ENCODE assay signal across 23 cellular contexts in the genomic region with DNA sequence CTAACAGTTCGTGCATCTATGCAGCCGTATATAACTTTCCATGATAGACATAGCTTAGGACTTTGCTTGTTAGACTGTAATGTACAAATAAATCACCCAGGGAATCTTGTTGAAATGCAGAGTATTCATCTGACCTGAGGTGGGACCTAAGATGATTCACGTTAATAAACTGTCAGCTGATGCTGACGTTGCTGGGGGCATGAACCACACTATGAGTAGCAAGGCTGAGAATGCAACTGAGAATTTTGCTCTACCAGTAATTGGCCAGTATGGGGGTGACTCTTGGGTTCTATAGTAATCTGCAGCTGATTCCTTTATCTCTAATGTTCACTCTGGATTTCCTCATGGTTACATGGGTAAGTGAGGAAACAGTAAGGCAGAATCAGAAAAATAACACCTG.
A peak's percentile ranks its signal among the peaks of the same experiment; 100 is the strongest.
DNase-seq lines count a peak whose midpoint lies in the region; ATAC-seq and TF ChIP-seq lines count a peak whose summit lies in the region.
"Had no signal": no experiment of that assay in that cellular context is flagged by ENCODE, and none has a peak within 500 bp of the region (broad histone marks: within the 10 kb centered on the region; RNA-seq: fewer than 3 reads in every experiment).

No MANE protein-coding gene starts in this region.

- H3K4me1 ChIP-seq in skeletal muscle satellite cell (ENCODE audit: control insufficient read depth, insufficient read depth, low read length), result peaks cover 10% of the 10 kb centered on the region
- H3K4me1 ChIP-seq: esophagus squamous epithelium, left lung, right lobe of liver had no signal

- peak overlapping the region; percentile 39 for H3K4me2 ChIP-seq in skeletal muscle satellite cell (ENCODE audit: low read length)

- DNase-seq in GM03348 (ENCODE audit: low spot score) (peak; percentile 14), RKO (ENCODE audit: low spot score) (peak; percentile 68), fibroblast of pulmonary artery (ENCODE audit: low read depth) (peak; percentile 54)
- DNase-seq: activated CD4-positive, alpha-beta memory T cell treated with anti-CD3 and anti-CD28 coated beads, Interleukin-2, amount 10 ng/mL, durations not matched to agents 7 days and 5 days; activated T-cell treated with anti-CD3 and anti-CD28 coated beads, Interleukin-2, amount 50 U/mL, for 24 hours; caudate nucleus; effector CD4-positive, alpha-beta T cell; esophagus squamous epithelium; hypothalamus; Kasumi-1; left lung; NCI-H1417; NCI-H2171; NCI-H82; occipital lobe; right lobe of liver; stimulated activated CD4-positive, alpha-beta T cell treated with anti-CD3 and anti-CD28 coated beads, Interleukin-2, amount 100 ng/mL, for 48 hours; substantia nigra; SW 1271 had no signal

- no peak for TF ChIP-seq CTCF in fibroblast of pulmonary artery (IDR thresholded peaks at IDR 0.05; ENCODE audit: low read length, missing control alignments)

- H3K27me3 ChIP-seq in skeletal muscle satellite cell (ENCODE audit: control insufficient read depth, insufficient read depth, low read length), result no peaks in the 10 kb centered on the region
- H3K27me3 ChIP-seq: esophagus squamous epithelium, left lung, right lobe of liver had no signal

- H3K4me3 ChIP-seq in fibroblast of pulmonary artery (replicated peaks; ENCODE audit: low read depth, low read length) (no peak overlapping the region), skeletal muscle satellite cell (ENCODE audit: low read length) (no peak overlapping the region)
- H3K4me3 ChIP-seq: esophagus squamous epithelium, left lung, right lobe of liver had no signal

- H3K36me3 ChIP-seq in skeletal muscle satellite cell (ENCODE audit: insufficient read depth, low read length), result no peaks in the 10 kb centered on the region
- H3K36me3 ChIP-seq: esophagus squamous epithelium, left lung, right lobe of liver had no signal

- ATAC-seq in HG03097 (IDR thresholded peaks at IDR 0.05; ENCODE audit: low FRiP score, unreplicated experiment), result no peak
- no peak for ATAC-seq in HG03159 (IDR thresholded peaks at IDR 0.05; ENCODE audit: unreplicated experiment)
- no peak for ATAC-seq in HG02623 (IDR thresholded peaks at IDR 0.05; ENCODE audit: unreplicated experiment)
- ATAC-seq: left lung, right lobe of liver had no signal

- no peaks in the 10 kb centered on the region for H3K9me3 ChIP-seq in skeletal muscle satellite cell (replicated peaks; ENCODE audit: low read length)
- H3K9me3 ChIP-seq: right lobe of liver had no signal

- H3K9ac ChIP-seq in skeletal muscle satellite cell (ENCODE audit: low read depth, low read length), result no peak overlapping the region

Comparison
In these comparisons a context has a peak if more than half of its experiments do, and no peak if none do; other contexts are left out.
1. DNase-seq: peak in every context shown above with its lines; median percentile 68 in RKO; 54 in fibroblast of pulmonary artery; 14 in GM03348.